1 cellular context compared by ENCODE assay signal in the genomic region with DNA sequence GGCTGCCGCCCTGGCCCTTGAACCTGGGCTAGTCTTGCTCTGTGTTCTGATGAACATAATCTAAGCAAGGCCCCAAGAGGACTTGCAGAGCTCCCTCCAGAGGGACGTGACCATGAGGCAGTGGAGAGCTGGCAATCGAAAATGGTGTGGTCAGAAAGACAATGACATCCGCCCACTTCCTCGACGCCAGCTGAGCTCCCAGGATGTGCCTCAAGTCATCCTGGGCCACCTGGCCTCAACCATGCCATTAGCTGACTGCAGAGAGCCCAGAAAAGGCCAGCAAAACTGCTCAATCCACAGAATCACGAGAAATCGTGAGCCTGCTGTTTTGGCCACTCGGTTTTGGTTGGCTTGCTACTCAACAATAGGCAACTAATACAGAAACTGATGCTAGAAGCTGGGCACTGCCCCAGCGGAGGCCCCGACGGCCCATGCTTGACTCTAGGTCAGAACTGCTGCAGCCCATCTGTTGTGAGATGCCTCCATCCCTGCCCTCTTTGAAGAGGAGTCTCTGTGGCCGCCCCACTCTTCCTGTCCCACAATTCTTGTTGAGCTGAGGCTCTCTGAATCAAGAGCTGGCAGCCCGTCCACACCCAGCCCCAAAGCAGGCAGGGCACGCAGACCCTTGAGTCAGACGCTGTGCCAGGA.
TF ChIP-seq lines count a peak whose summit lies in the region.

No MANE protein-coding gene starts in this region.

TF ChIP-seq in GM12878, 131 proteins besides CTCF, POLR2A, EP300 and RAD21 (continued from another document and continues in another):
- TF ChIP-seq, protein P1, sequence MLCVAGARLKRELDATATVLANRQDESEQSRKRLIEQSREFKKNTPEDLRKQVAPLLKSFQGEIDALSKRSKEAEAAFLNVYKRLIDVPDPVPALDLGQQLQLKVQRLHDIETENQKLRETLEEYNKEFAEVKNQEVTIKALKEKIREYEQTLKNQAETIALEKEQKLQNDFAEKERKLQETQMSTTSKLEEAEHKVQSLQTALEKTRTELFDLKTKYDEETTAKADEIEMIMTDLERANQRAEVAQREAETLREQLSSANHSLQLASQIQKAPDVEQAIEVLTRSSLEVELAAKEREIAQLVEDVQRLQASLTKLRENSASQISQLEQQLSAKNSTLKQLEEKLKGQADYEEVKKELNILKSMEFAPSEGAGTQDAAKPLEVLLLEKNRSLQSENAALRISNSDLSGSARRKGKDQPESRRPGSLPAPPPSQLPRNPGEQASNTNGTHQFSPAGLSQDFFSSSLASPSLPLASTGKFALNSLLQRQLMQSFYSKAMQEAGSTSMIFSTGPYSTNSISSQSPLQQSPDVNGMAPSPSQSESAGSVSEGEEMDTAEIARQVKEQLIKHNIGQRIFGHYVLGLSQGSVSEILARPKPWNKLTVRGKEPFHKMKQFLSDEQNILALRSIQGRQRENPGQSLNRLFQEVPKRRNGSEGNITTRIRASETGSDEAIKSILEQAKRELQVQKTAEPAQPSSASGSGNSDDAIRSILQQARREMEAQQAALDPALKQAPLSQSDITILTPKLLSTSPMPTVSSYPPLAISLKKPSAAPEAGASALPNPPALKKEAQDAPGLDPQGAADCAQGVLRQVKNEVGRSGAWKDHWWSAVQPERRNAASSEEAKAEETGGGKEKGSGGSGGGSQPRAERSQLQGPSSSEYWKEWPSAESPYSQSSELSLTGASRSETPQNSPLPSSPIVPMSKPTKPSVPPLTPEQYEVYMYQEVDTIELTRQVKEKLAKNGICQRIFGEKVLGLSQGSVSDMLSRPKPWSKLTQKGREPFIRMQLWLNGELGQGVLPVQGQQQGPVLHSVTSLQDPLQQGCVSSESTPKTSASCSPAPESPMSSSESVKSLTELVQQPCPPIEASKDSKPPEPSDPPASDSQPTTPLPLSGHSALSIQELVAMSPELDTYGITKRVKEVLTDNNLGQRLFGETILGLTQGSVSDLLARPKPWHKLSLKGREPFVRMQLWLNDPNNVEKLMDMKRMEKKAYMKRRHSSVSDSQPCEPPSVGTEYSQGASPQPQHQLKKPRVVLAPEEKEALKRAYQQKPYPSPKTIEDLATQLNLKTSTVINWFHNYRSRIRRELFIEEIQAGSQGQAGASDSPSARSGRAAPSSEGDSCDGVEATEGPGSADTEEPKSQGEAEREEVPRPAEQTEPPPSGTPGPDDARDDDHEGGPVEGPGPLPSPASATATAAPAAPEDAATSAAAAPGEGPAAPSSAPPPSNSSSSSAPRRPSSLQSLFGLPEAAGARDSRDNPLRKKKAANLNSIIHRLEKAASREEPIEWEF (IDR thresholded peaks at IDR 0.05; ENCODE audit: insufficient replicate concordance, low read depth, low read length), result peak; percentile 30
- TF ChIP-seq MTA2 (IDR thresholded peaks at IDR 0.05; ENCODE audit: low read depth), result peak; percentile 43; the same call in 1 of the 2 replicates
- TF ChIP-seq, protein P2, sequence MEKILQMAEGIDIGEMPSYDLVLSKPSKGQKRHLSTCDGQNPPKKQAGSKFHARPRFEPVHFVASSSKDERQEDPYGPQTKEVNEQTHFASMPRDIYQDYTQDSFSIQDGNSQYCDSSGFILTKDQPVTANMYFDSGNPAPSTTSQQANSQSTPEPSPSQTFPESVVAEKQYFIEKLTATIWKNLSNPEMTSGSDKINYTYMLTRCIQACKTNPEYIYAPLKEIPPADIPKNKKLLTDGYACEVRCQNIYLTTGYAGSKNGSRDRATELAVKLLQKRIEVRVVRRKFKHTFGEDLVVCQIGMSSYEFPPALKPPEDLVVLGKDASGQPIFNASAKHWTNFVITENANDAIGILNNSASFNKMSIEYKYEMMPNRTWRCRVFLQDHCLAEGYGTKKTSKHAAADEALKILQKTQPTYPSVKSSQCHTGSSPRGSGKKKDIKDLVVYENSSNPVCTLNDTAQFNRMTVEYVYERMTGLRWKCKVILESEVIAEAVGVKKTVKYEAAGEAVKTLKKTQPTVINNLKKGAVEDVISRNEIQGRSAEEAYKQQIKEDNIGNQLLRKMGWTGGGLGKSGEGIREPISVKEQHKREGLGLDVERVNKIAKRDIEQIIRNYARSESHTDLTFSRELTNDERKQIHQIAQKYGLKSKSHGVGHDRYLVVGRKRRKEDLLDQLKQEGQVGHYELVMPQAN (conservative IDR thresholded peaks at IDR 0.05), result no peak
- TF ChIP-seq ETV6 (conservative IDR thresholded peaks at IDR 0.05 in 1 of 2, IDR thresholded peaks at IDR 0.05 in 1 of 2; ENCODE audit: borderline replicate concordance in 1 of 2, low read depth in 1 of 2), result peak in 1 of 2 experiments; percentile 53; a peak in 1 of 4 replicates
- TF ChIP-seq, protein P3, sequence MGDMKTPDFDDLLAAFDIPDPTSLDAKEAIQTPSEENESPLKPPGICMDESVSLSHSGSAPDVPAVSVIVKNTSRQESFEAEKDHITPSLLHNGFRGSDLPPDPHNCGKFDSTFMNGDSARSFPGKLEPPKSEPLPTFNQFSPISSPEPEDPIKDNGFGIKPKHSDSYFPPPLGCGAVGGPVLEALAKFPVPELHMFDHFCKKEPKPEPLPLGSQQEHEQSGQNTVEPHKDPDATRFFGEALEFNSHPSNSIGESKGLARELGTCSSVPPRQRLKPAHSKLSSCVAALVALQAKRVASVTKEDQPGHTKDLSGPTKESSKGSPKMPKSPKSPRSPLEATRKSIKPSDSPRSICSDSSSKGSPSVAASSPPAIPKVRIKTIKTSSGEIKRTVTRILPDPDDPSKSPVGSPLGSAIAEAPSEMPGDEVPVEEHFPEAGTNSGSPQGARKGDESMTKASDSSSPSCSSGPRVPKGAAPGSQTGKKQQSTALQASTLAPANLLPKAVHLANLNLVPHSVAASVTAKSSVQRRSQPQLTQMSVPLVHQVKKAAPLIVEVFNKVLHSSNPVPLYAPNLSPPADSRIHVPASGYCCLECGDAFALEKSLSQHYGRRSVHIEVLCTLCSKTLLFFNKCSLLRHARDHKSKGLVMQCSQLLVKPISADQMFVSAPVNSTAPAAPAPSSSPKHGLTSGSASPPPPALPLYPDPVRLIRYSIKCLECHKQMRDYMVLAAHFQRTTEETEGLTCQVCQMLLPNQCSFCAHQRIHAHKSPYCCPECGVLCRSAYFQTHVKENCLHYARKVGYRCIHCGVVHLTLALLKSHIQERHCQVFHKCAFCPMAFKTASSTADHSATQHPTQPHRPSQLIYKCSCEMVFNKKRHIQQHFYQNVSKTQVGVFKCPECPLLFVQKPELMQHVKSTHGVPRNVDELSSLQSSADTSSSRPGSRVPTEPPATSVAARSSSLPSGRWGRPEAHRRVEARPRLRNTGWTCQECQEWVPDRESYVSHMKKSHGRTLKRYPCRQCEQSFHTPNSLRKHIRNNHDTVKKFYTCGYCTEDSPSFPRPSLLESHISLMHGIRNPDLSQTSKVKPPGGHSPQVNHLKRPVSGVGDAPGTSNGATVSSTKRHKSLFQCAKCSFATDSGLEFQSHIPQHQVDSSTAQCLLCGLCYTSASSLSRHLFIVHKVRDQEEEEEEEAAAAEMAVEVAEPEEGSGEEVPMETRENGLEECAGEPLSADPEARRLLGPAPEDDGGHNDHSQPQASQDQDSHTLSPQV (IDR thresholded peaks at IDR 0.05), result no peak
- TF ChIP-seq, protein P4, sequence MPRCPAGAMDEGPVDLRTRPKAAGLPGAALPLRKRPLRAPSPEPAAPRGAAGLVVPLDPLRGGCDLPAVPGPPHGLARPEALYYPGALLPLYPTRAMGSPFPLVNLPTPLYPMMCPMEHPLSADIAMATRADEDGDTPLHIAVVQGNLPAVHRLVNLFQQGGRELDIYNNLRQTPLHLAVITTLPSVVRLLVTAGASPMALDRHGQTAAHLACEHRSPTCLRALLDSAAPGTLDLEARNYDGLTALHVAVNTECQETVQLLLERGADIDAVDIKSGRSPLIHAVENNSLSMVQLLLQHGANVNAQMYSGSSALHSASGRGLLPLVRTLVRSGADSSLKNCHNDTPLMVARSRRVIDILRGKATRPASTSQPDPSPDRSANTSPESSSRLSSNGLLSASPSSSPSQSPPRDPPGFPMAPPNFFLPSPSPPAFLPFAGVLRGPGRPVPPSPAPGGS (IDR thresholded peaks at IDR 0.05; ENCODE audit: borderline replicate concordance, insufficient read depth, low read depth, low read length, poor library complexity, severe bottlenecking), result peak; percentile 36
- no peak for TF ChIP-seq JUNB (IDR thresholded peaks at IDR 0.05)
- no peak for TF ChIP-seq GABPA (IDR thresholded peaks at IDR 0.05; ENCODE audit: low read depth)
- no peak for TF ChIP-seq SRF (IDR thresholded peaks at IDR 0.05; ENCODE audit: low read depth in 2 of 2, low read length in 2 of 2)
- TF ChIP-seq, protein P5, sequence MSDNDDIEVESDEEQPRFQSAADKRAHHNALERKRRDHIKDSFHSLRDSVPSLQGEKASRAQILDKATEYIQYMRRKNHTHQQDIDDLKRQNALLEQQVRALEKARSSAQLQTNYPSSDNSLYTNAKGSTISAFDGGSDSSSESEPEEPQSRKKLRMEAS (IDR thresholded peaks at IDR 0.05; ENCODE audit: low read depth, low read length), result peak; percentile 58; the same call in 1 of the 2 replicates
- no peak for TF ChIP-seq NFXL1 (IDR thresholded peaks at IDR 0.05; ENCODE audit: borderline replicate concordance)
- TF ChIP-seq STAT1 (conservative IDR thresholded peaks at IDR 0.05), result no peak
- TF ChIP-seq TARDBP (IDR thresholded peaks at IDR 0.05; ENCODE audit: borderline replicate concordance), result no peak
- no peak for TF ChIP-seq BCL11A (IDR thresholded peaks at IDR 0.05; ENCODE audit: low read depth, low read length)
- no peak for TF ChIP-seq ESRRA (IDR thresholded peaks at IDR 0.05; ENCODE audit: low read length)
- TF ChIP-seq SMC3 (IDR thresholded peaks at IDR 0.05; ENCODE audit: borderline replicate concordance, low read length), result 0 out of 2 replicates have a peak, but pooled peaks have one; percentile 17
- TF ChIP-seq TAF1 (IDR thresholded peaks at IDR 0.05; ENCODE audit: borderline replicate concordance, low read depth, low read length), result no peak
- TF ChIP-seq EGR1 (IDR thresholded peaks at IDR 0.05; ENCODE audit: borderline replicate concordance in 1 of 2, low read depth in 2 of 2, low read length in 2 of 2), result peak in 1 of 2 experiments; percentile 51; a peak in 1 of 3 replicates
- peak; percentile 20 for TF ChIP-seq MEF2B (IDR thresholded peaks at IDR 0.05; ENCODE audit: partially characterized antibody, poor library complexity, severe bottlenecking)
- TF ChIP-seq CREB1 (IDR thresholded peaks at IDR 0.05; ENCODE audit: low read depth), result 0 out of 2 replicates have a peak, but pooled peaks have one; percentile 3
- no peak for TF ChIP-seq YY1 (IDR thresholded peaks at IDR 0.05; ENCODE audit: low read depth, low read length)
- TF ChIP-seq, protein P6, sequence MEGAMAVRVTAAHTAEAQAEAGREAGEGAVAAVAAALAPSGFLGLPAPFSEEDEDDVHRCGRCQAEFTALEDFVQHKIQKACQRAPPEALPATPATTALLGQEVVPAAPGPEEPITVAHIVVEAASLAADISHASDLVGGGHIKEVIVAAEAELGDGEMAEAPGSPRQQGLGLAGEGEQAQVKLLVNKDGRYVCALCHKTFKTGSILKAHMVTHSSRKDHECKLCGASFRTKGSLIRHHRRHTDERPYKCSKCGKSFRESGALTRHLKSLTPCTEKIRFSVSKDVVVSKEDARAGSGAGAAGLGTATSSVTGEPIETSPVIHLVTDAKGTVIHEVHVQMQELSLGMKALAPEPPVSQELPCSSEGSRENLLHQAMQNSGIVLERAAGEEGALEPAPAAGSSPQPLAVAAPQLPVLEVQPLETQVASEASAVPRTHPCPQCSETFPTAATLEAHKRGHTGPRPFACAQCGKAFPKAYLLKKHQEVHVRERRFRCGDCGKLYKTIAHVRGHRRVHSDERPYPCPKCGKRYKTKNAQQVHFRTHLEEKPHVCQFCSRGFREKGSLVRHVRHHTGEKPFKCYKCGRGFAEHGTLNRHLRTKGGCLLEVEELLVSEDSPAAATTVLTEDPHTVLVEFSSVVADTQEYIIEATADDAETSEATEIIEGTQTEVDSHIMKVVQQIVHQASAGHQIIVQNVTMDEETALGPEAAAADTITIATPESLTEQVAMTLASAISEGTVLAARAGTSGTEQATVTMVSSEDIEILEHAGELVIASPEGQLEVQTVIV (IDR thresholded peaks at IDR 0.05; ENCODE audit: borderline replicate concordance, partially characterized antibody), result no peak
- TF ChIP-seq RUNX3 (IDR thresholded peaks at IDR 0.05; ENCODE audit: low read length), result peak; percentile 74
- TF ChIP-seq FOXM1 (IDR thresholded peaks at IDR 0.05; ENCODE audit: low read depth, low read length), result no peak
- no peak for TF ChIP-seq SIX5 (IDR thresholded peaks at IDR 0.05; ENCODE audit: low read depth, low read length, severe bottlenecking)
- TF ChIP-seq PAX8 (IDR thresholded peaks at IDR 0.05), result no peak
- TF ChIP-seq GATAD2B (conservative IDR thresholded peaks at IDR 0.05; ENCODE audit: low read depth), result peak; percentile 33; the same call in 1 of the 2 replicates
- TF ChIP-seq DPF2 (IDR thresholded peaks at IDR 0.05), result peak; percentile 47; the same call in 1 of the 2 replicates
- TF ChIP-seq ASH2L (IDR thresholded peaks at IDR 0.05; ENCODE audit: borderline replicate concordance, low read depth), result no peak
- TF ChIP-seq CBX3 (IDR thresholded peaks at IDR 0.05; ENCODE audit: borderline replicate concordance, low read depth), result no peak
- TF ChIP-seq JUND (IDR thresholded peaks at IDR 0.05; ENCODE audit: low read depth, low read length), result no peak
- peak in 1 of 2 experiments; percentile 56; a peak in 3 of 4 replicates for TF ChIP-seq IKZF2 (IDR thresholded peaks at IDR 0.05)
- TF ChIP-seq, protein P7, sequence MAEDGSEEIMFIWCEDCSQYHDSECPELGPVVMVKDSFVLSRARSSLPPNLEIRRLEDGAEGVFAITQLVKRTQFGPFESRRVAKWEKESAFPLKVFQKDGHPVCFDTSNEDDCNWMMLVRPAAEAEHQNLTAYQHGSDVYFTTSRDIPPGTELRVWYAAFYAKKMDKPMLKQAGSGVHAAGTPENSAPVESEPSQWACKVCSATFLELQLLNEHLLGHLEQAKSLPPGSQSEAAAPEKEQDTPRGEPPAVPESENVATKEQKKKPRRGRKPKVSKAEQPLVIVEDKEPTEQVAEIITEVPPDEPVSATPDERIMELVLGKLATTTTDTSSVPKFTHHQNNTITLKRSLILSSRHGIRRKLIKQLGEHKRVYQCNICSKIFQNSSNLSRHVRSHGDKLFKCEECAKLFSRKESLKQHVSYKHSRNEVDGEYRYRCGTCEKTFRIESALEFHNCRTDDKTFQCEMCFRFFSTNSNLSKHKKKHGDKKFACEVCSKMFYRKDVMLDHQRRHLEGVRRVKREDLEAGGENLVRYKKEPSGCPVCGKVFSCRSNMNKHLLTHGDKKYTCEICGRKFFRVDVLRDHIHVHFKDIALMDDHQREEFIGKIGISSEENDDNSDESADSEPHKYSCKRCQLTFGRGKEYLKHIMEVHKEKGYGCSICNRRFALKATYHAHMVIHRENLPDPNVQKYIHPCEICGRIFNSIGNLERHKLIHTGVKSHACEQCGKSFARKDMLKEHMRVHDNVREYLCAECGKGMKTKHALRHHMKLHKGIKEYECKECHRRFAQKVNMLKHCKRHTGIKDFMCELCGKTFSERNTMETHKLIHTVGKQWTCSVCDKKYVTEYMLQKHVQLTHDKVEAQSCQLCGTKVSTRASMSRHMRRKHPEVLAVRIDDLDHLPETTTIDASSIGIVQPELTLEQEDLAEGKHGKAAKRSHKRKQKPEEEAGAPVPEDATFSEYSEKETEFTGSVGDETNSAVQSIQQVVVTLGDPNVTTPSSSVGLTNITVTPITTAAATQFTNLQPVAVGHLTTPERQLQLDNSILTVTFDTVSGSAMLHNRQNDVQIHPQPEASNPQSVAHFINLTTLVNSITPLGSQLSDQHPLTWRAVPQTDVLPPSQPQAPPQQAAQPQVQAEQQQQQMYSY (CRISPR knock-in tag; IDR thresholded peaks at IDR 0.05), result no peak
- TF ChIP-seq NBN (IDR thresholded peaks at IDR 0.05), result 0 out of 2 replicates have a peak, but pooled peaks have one; percentile 40
- TF ChIP-seq CHD4 (IDR thresholded peaks at IDR 0.05), result no peak
- TF ChIP-seq, protein P8, sequence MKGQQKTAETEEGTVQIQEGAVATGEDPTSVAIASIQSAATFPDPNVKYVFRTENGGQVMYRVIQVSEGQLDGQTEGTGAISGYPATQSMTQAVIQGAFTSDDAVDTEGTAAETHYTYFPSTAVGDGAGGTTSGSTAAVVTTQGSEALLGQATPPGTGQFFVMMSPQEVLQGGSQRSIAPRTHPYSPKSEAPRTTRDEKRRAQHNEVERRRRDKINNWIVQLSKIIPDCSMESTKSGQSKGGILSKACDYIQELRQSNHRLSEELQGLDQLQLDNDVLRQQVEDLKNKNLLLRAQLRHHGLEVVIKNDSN (IDR thresholded peaks at IDR 0.05; ENCODE audit: borderline replicate concordance, extremely low read length, insufficient read depth, low read depth, low read length), result no peak
